ENCODE assay signal across 13 cellular contexts in genomic region chr13:97114696-97115095, GRCh38.
DNase-seq lines count a peak whose midpoint lies in the region; ATAC-seq and TF ChIP-seq lines count a peak whose summit lies in the region.
"Had no signal": no experiment of that assay in that cellular context is flagged by ENCODE, and none has a peak within 500 bp of the region (broad histone marks: within the 10 kb centered on the region; RNA-seq: fewer than 3 reads in every experiment).

No MANE protein-coding gene starts in this region.

- H3K27ac ChIP-seq in breast epithelium (peak overlapping the region; percentile 13 to 59), mammary epithelial cell (ENCODE audit: insufficient read depth, low read depth, low read length) (no peak overlapping the region), gastroesophageal sphincter (peak overlapping the region; percentile 83 to 88 (median 86)), neuronal stem cell (replicated peaks; ENCODE audit: low read length) (no peak overlapping the region), transverse colon (peak overlapping the region; percentile 70 to 84 (median 80)), RWPE1 (no peak overlapping the region)

- no peak overlapping the region for H4K91ac ChIP-seq in neuronal stem cell (ENCODE audit: low read depth, low read length, poor library complexity)

- DNase-seq in breast epithelium (ENCODE audit: low spot score in 2 of 2) (no peak), mammary epithelial cell (no peak), neuronal stem cell (ENCODE audit: low spot score) (no peak), transverse colon (no peak), NCI-H146 (lab: John Stamatoyannopoulos, UW) (no peak), RWPE1 (ENCODE audit: low spot score) (no peak), UCSD-AML1 (lab: John Stamatoyannopoulos, UW; ENCODE audit: unreplicated experiment) (no peak)
- DNase-seq: activated B cell treated with CpG ODN at 0.5 μM for 24 hours; activated T-cell treated with anti-CD3 and anti-CD28 coated beads, Interleukin-2, amount 50 U/mL, for 4 hours; amniotic stem cell; CD8-positive, alpha-beta memory T cell; NCI-H2081 had no signal

- no peaks in the 10 kb centered on the region for H3K79me1 ChIP-seq in neuronal stem cell (ENCODE audit: low read depth, low read length)

- POLR2A ChIA-PET in RWPE1 (lab: Yijun Ruan, JAX; ENCODE audit: low non-redundant PET): no interaction called here

- H3K23ac ChIP-seq in neuronal stem cell (ENCODE audit: low read depth, low read length, poor library complexity): no peak overlapping the region

- no peak overlapping the region for H2BK12ac ChIP-seq in neuronal stem cell (ENCODE audit: low read length)

- ATAC-seq in gastroesophageal sphincter: no peak
- ATAC-seq: activated T-cell treated with anti-CD3 and anti-CD28 coated beads, Interleukin-2, amount 50 U/mL, for 4 hours had no signal

- no TSS peak for BruUV-seq in mammary epithelial cell (replicated peaks; lab: Mats Ljungman, UMichigan)

- no peak overlapping the region for H3K18ac ChIP-seq in neuronal stem cell (ENCODE audit: low read length)

- no peak overlapping the region for H2AFZ ChIP-seq in mammary epithelial cell (ENCODE audit: low read depth, low read length)
- H2AFZ ChIP-seq in neuronal stem cell (ENCODE audit: low read length): peak overlapping the region; percentile 43

- no peak overlapping the region for H2BK15ac ChIP-seq in neuronal stem cell (ENCODE audit: low read length)

- no peak overlapping the region for H3K9ac ChIP-seq in mammary epithelial cell (ENCODE audit: insufficient read depth, low read length)
- H3K9ac ChIP-seq in neuronal stem cell (ENCODE audit: low read depth, low read length, poor library complexity): no peak overlapping the region

- no peak for TF ChIP-seq EP300 in gastroesophageal sphincter (IDR thresholded peaks at IDR 0.05)
- no peak for TF ChIP-seq EP300 in transverse colon (IDR thresholded peaks at IDR 0.05; ENCODE audit: low read depth)

- H3K4ac ChIP-seq in neuronal stem cell (ENCODE audit: low read length): no peak overlapping the region

- no peak overlapping the region for H3K14ac ChIP-seq in neuronal stem cell (ENCODE audit: low read length)

- CTCF ChIA-PET in mammary epithelial cell (lab: Charles Lee; ENCODE audit: low non-redundant PET): no interaction called here
- CTCF ChIA-PET in RWPE1 (lab: Yijun Ruan, JAX): interaction anchor here (0.6 kb wide), 1 partner anchor 291 kb away, joined by 3 read pairs; no protein-coding TSS in a partner anchor

- H2BK120ac ChIP-seq in neuronal stem cell (ENCODE audit: low read depth, low read length): no peak overlapping the region

- no peaks in the 10 kb centered on the region for H3K27me3 ChIP-seq in breast epithelium
- H3K27me3 ChIP-seq in mammary epithelial cell (ENCODE audit: insufficient read depth, low read length): no peaks in the 10 kb centered on the region
- no peaks in the 10 kb centered on the region for H3K27me3 ChIP-seq in gastroesophageal sphincter
- H3K27me3 ChIP-seq in neuronal stem cell (ENCODE audit: control insufficient read depth in 3 of 3, insufficient read depth in 3 of 3, low read depth in 1 of 3, low read length in 3 of 3): peaks cover 0 to 72% (median 0%) of the 10 kb centered on the region in 3 experiments
- no peaks in the 10 kb centered on the region for H3K27me3 ChIP-seq in transverse colon

- dilution Hi-C loops in mammary epithelial cell (cut with HindIII; ENCODE audit: low sequenced_read_pairs): no loop called here

- intact Hi-C loops in breast epithelium (cut with DNase I; ENCODE audit: low total_unique reads): loop anchor here (10.0 kb wide), 2 partner anchors 110 to 230 kb away; partner anchors contain the start of gene MBNL2
- intact Hi-C loops in mammary epithelial cell (cut with micrococcal nuclease): loop anchor here (5.0 kb wide), 2 partner anchors 163 to 318 kb away; partner anchors contain the start of gene RAP2A
- intact Hi-C loops in transverse colon (cut with DNase I; ENCODE audit: low total_unique reads): loop anchor here (5.0 kb wide), 2 partner anchors 108 to 228 kb away; partner anchors contain the start of gene MBNL2

- TF ChIP-seq POLR2A in breast epithelium (IDR thresholded peaks at IDR 0.05) (no peak), gastroesophageal sphincter (IDR thresholded peaks at IDR 0.05) (no peak), transverse colon (IDR thresholded peaks at IDR 0.05) (no peak)

- H2AK5ac ChIP-seq in neuronal stem cell (ENCODE audit: low read depth, low read length): no peak overlapping the region

- 82% methylated on average over 5 of the region's 5 CpGs for WGBS in mammary epithelial cell (ENCODE audit: low coverage, missing lambda C conversion rate)
- WGBS in gastroesophageal sphincter (ENCODE audit: low coverage in 1 of 2), 2 donors: 20 to 42% methylated on average over 1 to 4 of the region's 5 CpGs
- WGBS in neuronal stem cell (ENCODE audit: extremely low coverage in 2 of 2, insufficient read length in 2 of 2, insufficient replicate concordance in 1 of 2), 2 donors: no CpG with 5 or more reads among the region's 5 CpGs
- 73% methylated on average over 5 of the region's 5 CpGs; no CpG with 5 or more reads in 1 of the 2 donors for WGBS in transverse colon (ENCODE audit: low coverage in 1 of 2), 2 donors

- no peak for TF ChIP-seq CTCF in breast epithelium (IDR thresholded peaks at IDR 0.05)
- TF ChIP-seq CTCF in mammary epithelial cell (conservative IDR thresholded peaks at IDR 0.05 in 1 of 2, IDR thresholded peaks at IDR 0.05 in 1 of 2; ENCODE audit: extremely low read depth in 1 of 2, insufficient read depth in 1 of 2, low read depth in 1 of 2, low read length in 2 of 2): no peak
- no peak for TF ChIP-seq CTCF in gastroesophageal sphincter (IDR thresholded peaks at IDR 0.05)
- no peak for TF ChIP-seq CTCF in transverse colon (IDR thresholded peaks at IDR 0.05)
- no peak for TF ChIP-seq CTCF in RWPE1 (conservative IDR thresholded peaks at IDR 0.05; ENCODE audit: low read depth)

- H3K36me3 ChIP-seq in breast epithelium: no peaks in the 10 kb centered on the region
- no peaks in the 10 kb centered on the region for H3K36me3 ChIP-seq in mammary epithelial cell (ENCODE audit: insufficient read depth, low read length)
- H3K36me3 ChIP-seq in gastroesophageal sphincter: no peaks in the 10 kb centered on the region
- no peaks in the 10 kb centered on the region for H3K36me3 ChIP-seq in neuronal stem cell (replicated peaks in 1 of 2; ENCODE audit: control insufficient read depth in 2 of 2, insufficient read depth in 2 of 2, low read length in 2 of 2)
- no peaks in the 10 kb centered on the region for H3K36me3 ChIP-seq in transverse colon

- no peaks in the 10 kb centered on the region for H4K20me1 ChIP-seq in mammary epithelial cell (ENCODE audit: insufficient read depth, low read length)

- H3K4me3 ChIP-seq in breast epithelium: no peak overlapping the region
- no peak overlapping the region for H3K4me3 ChIP-seq in mammary epithelial cell (replicated peaks in 1 of 3; ENCODE audit: insufficient read depth in 1 of 3, low read depth in 2 of 3, low read length in 3 of 3)
- H3K4me3 ChIP-seq in gastroesophageal sphincter: peak overlapping the region in 1 of 2 donors; percentile 3
- H3K4me3 ChIP-seq in neuronal stem cell (ENCODE audit: low read length in 2 of 2): no peak overlapping the region
- no peak overlapping the region for H3K4me3 ChIP-seq in transverse colon

- H3K4me2 ChIP-seq in mammary epithelial cell (ENCODE audit: insufficient read depth, low read depth, low read length) (no peak overlapping the region), neuronal stem cell (ENCODE audit: insufficient read depth, low read length, poor library complexity, severe bottlenecking) (peak overlapping the region; percentile 28)

- H4K8ac ChIP-seq in neuronal stem cell (ENCODE audit: low read depth, low read length): no peak overlapping the region

- no peak overlapping the region for H2BK5ac ChIP-seq in neuronal stem cell (ENCODE audit: low read length)

- H3K79me2 ChIP-seq in mammary epithelial cell (ENCODE audit: insufficient read depth, low read length): no peaks in the 10 kb centered on the region

- in situ Hi-C loops in mammary epithelial cell (cut with MboI; ENCODE audit: low sequenced_read_pairs in 2 of 2) (loop anchor here in 1 of 2 donors (5.0 kb wide), 1 partner anchor 98 kb away; no protein-coding TSS in a partner anchor), transverse colon (cut with MboI; ENCODE audit: low pct_ligation_motif_present in 1 of 4, low pct_unique_long_range_greater_than_20kb in 1 of 4, low sequenced_read_pairs in 3 of 4) (loop anchor here in 3 of 4 donors (5.0 to 25.0 kb wide), 5 partner anchors 90 to 240 kb away; partner anchors contain the start of gene MBNL2 (in 1 of the 3))

- H3K4me1 ChIP-seq in breast epithelium: no peaks in the 10 kb centered on the region
- peaks cover 21% of the 10 kb centered on the region for H3K4me1 ChIP-seq in mammary epithelial cell (ENCODE audit: insufficient read depth, low read length)
- H3K4me1 ChIP-seq in gastroesophageal sphincter: peaks cover 18 to 87% (median 45%) of the 10 kb centered on the region in 3 donors
- H3K4me1 ChIP-seq in neuronal stem cell (ENCODE audit: control insufficient read depth in 2 of 2, insufficient read depth in 1 of 2, low read depth in 1 of 2, low read length in 2 of 2): peaks cover 20 to 25% of the 10 kb centered on the region in 2 donors
- H3K4me1 ChIP-seq in transverse colon: peaks cover 18 to 53% (median 28%) of the 10 kb centered on the region in 4 donors

- H3K9me3 ChIP-seq in breast epithelium (no peaks in the 10 kb centered on the region), mammary epithelial cell (replicated peaks; ENCODE audit: insufficient read depth, low read length) (no peaks in the 10 kb centered on the region), gastroesophageal sphincter (no peaks in the 10 kb centered on the region), neuronal stem cell (replicated peaks in 1 of 2; ENCODE audit: control insufficient read depth in 2 of 2, insufficient read depth in 1 of 2, low read depth in 1 of 2, low read length in 2 of 2) (no peaks in the 10 kb centered on the region), transverse colon (no peaks in the 10 kb centered on the region)

Comparison
In these comparisons a context has a peak if more than half of its experiments do, and no peak if none do; other contexts are left out.
1. H3K27ac ChIP-seq: peak in breast epithelium (2 of 2), gastroesophageal sphincter (4 of 4) and transverse colon (4 of 4); none in mammary epithelial cell (single experiment), neuronal stem cell (single experiment) and RWPE1 (single experiment).